In the genomic region with DNA sequence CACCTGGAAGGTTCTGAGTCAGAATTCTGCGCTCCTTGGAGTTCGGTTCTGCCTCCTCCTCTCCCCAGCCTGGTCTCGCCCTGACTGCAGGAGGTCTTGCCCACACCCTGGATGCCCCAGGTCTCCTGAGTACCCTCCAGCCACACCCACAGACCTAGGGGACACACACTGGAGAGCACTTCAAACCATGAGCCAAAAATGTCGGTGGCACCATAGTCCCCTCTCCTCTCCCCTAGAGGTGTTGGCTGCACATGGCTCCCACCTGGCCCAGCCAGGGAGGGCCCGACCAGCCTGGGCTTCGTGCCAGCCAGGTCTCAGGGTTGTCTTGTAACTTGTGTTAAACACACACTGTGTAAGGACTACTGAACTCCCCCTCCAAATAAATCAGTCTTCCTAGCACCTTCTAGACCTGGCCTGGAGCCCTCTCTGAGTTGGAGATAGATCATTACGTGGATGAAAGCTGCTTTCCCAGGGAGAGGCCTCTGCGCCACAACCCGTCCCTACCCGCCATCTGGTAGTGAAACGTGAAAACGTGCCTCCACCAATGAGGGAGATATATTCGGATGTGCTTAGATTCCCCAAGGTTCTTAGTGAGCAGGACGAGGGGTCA, we compare ENCODE assay signal across 19 cellular contexts. TPM values are rescaled to one million over a fixed set of nuclear protein-coding genes. Genes with fewer than 3 reads are reported as not detected.
DNase-seq lines count a peak whose midpoint lies in the region; ATAC-seq, FAIRE-seq and TF ChIP-seq lines count a peak whose summit lies in the region.
"Had no signal": no experiment of that assay in that cellular context is flagged by ENCODE, and none has a peak within 500 bp of the region (broad histone marks: within the 10 kb centered on the region; RNA-seq: fewer than 3 reads in every experiment).

No MANE protein-coding gene starts in this region.

- no peak for TF ChIP-seq POLR2A in H1 (IDR thresholded peaks at IDR 0.05; ENCODE audit: control extremely low read depth in 1 of 2, low read depth in 2 of 2, low read length in 2 of 2)

- WGBS in H1 (ENCODE audit: extremely low coverage in 1 of 2, insufficient coverage in 1 of 2, insufficient read length in 1 of 2, insufficient replicate concordance in 2 of 2, low coverage in 1 of 2, low lambda C conversion rate in 2 of 2, missing lambda C conversion rate in 1 of 2), 2 experiments = 89% methylated on average over 14 of the region's 14 CpGs; no CpG with 5 or more reads in 1 of the 2 experiments

- no peak overlapping the region for H3K4me3 ChIP-seq in H1 (ENCODE audit: extremely low read depth in 1 of 4, insufficient read depth in 2 of 4, low read depth in 3 of 4, low read length in 4 of 4)
- H3K4me3 ChIP-seq in neural progenitor cell = no peak overlapping the region

- no peak overlapping the region for H3K4ac ChIP-seq in H1 (replicated peaks; ENCODE audit: insufficient read length, low read depth, low read length)

- H4K91ac ChIP-seq in H1 (replicated peaks; ENCODE audit: insufficient read length, low read length) = no peak overlapping the region

- no peak overlapping the region for H2BK5ac ChIP-seq in H1 (ENCODE audit: low read depth, low read length)

- no peak overlapping the region for H3K4me2 ChIP-seq in H1 (ENCODE audit: insufficient read depth in 1 of 2, low read depth in 2 of 2, low read length in 2 of 2)
- no peak overlapping the region for H3K4me2 ChIP-seq in neural progenitor cell

- no peaks in the 10 kb centered on the region for H3K23me2 ChIP-seq in H1 (ENCODE audit: low read depth, low read length)

- H3K27me3 ChIP-seq in H1 (replicated peaks in 1 of 4; ENCODE audit: control insufficient read depth in 3 of 4, extremely low read depth in 1 of 4, insufficient read depth in 3 of 4, low read length in 3 of 4) = no peaks in the 10 kb centered on the region
- H3K27me3 ChIP-seq in neural progenitor cell = no peaks in the 10 kb centered on the region

- H3K27ac ChIP-seq in H1 (ENCODE audit: low read depth, low read length) (no peak overlapping the region), neural progenitor cell (no peak overlapping the region)
- H3K27ac ChIP-seq: HL-60 had no signal

- no peak overlapping the region for H2BK20ac ChIP-seq in H1 (ENCODE audit: low read length)

- TF ChIP-seq EP300 in H1 (IDR thresholded peaks at IDR 0.05; ENCODE audit: borderline replicate concordance in 1 of 2, low read depth in 2 of 2, low read length in 2 of 2) = no peak

- no peak overlapping the region; a peak in 1 of 7 replicates for H3K9ac ChIP-seq in H1 (replicated peaks in 1 of 4; ENCODE audit: extremely low read depth in 1 of 4, low read depth in 3 of 4, low read length in 3 of 4)
- H3K9ac ChIP-seq in neural progenitor cell = no peak overlapping the region

- no peak overlapping the region for H3K56ac ChIP-seq in H1 (replicated peaks; ENCODE audit: insufficient read length, low read depth, low read length)

- H3K4me1 Mint-ChIP-seq in stimulated activated naive CD8-positive, alpha-beta T cell treated with anti-CD3 and anti-CD28 coated beads, Interleukin-15, amount 100 ng/mL, for 72 hours = no peaks in the 10 kb centered on the region
- H3K4me1 Mint-ChIP-seq in neural progenitor cell = no peaks in the 10 kb centered on the region
- H3K4me1 Mint-ChIP-seq: B cell had no signal

- in situ Hi-C loops in ACHN (cut with HindIII; ENCODE audit: low pct_ligation_motif_present, low pct_unique_long_range_greater_than_20kb, low sequenced_read_pairs) = no loop called here

- H2AFZ ChIP-seq in H1 (ENCODE audit: low read length) (no peak overlapping the region), neural progenitor cell (replicated peaks) (no peak overlapping the region)

- H3K18ac ChIP-seq in H1 (ENCODE audit: extremely low read depth, low read length) = no peak overlapping the region

- no peak for TF ChIP-seq RAD21 in H1 (IDR thresholded peaks at IDR 0.05 in 1 of 2, conservative IDR thresholded peaks at IDR 0.05 in 1 of 2; ENCODE audit: low read depth in 2 of 2, low read length in 2 of 2)

- peaks cover 0 to 4% of the 10 kb centered on the region in 2 experiments for H4K20me1 ChIP-seq in H1 (replicated peaks in 1 of 2; ENCODE audit: control insufficient read depth in 1 of 2, insufficient read depth in 2 of 2, low read length in 2 of 2)
- H4K20me1 ChIP-seq in neural progenitor cell (ENCODE audit: low read depth) = no peaks in the 10 kb centered on the region

- H4K5ac ChIP-seq in H1 (ENCODE audit: insufficient read length, low read depth, low read length) = no peak overlapping the region

- CTCF ChIA-PET in H1 (lab: Charles Lee; ENCODE audit: partially characterized antibody) = interaction anchor here (0.7 to 4.0 kb wide), 4 partner anchors 9 to 288 kb away, joined by 3 to 31 read pairs (median 6); no protein-coding TSS in a partner anchor

- no peaks in the 10 kb centered on the region for H3K79me2 ChIP-seq in H1 (ENCODE audit: control insufficient read depth in 1 of 2, insufficient read depth in 2 of 2, low read length in 2 of 2)
- H3K79me2 ChIP-seq in neural progenitor cell (ENCODE audit: low read depth) = no peaks in the 10 kb centered on the region

- peaks cover 2% of the 10 kb centered on the region; the same call in 1 of the 2 replicates for H3K79me1 ChIP-seq in H1 (ENCODE audit: low read depth, low read length)

- no peak overlapping the region for H3K27ac Mint-ChIP-seq in stimulated activated naive CD8-positive, alpha-beta T cell treated with anti-CD3 and anti-CD28 coated beads, Interleukin-15, amount 100 ng/mL, for 72 hours
- H3K27ac Mint-ChIP-seq in neural progenitor cell = peak overlapping the region; percentile 63
- H3K27ac Mint-ChIP-seq: B cell; CD4-positive, alpha-beta T cell had no signal

- no peak overlapping the region for H2BK15ac ChIP-seq in H1 (ENCODE audit: low read length)

- H3K36me3 Mint-ChIP-seq in neural progenitor cell = peaks cover 5% of the 10 kb centered on the region

- peak; percentile 28 for ATAC-seq in stimulated activated naive CD8-positive, alpha-beta T cell treated with anti-CD3 and anti-CD28 coated beads, Interleukin-15, amount 100 ng/mL, for 72 hours
- ATAC-seq in stimulated activated naive CD8-positive, alpha-beta T cell treated with anti-CD3 and anti-CD28 coated beads, Interleukin-15, Interleukin-2, amounts not matched to agents 100 U/mL and 50 U/mL, for 24 hours = no peak

- FAIRE-seq in H1 (lab: Jason Lieb, UNC) = no peak
- FAIRE-seq: D721Med, G401.6, GM12892 had no signal

- H2BK12ac ChIP-seq in H1 (ENCODE audit: low read depth, low read length) = no peak overlapping the region

- no peaks in the 10 kb centered on the region for H3K9me3 Mint-ChIP-seq in stimulated activated naive CD8-positive, alpha-beta T cell treated with anti-CD3 and anti-CD28 coated beads, Interleukin-15, amount 100 ng/mL, for 72 hours
- no peaks in the 10 kb centered on the region for H3K9me3 Mint-ChIP-seq in neural progenitor cell
- H3K9me3 Mint-ChIP-seq: CD4-positive, alpha-beta T cell had no signal

- no peak overlapping the region for H2AK5ac ChIP-seq in H1 (ENCODE audit: low read depth, low read length)

- H3F3A ChIP-seq in neural progenitor cell (ENCODE audit: low read depth) = no peaks in the 10 kb centered on the region

- no peak overlapping the region for H3K23ac ChIP-seq in H1 (ENCODE audit: insufficient read length)

- POLR2A ChIA-PET in H1 (lab: Charles Lee; ENCODE audit: partially characterized antibody) = no interaction called here

- H3K4me3 Mint-ChIP-seq in stimulated activated naive CD8-positive, alpha-beta T cell treated with anti-CD3 and anti-CD28 coated beads, Interleukin-15, amount 100 ng/mL, for 72 hours = no peak overlapping the region
- no peak overlapping the region for H3K4me3 Mint-ChIP-seq in neural progenitor cell
- H3K4me3 Mint-ChIP-seq: B cell; CD4-positive, alpha-beta T cell had no signal

- H3K9me3 ChIP-seq in H1 (ENCODE audit: insufficient read depth in 2 of 2, low read depth in 1 of 2, low read length in 1 of 2) (no peaks in the 10 kb centered on the region), neural progenitor cell (ENCODE audit: low read depth) (no peaks in the 10 kb centered on the region)

- TF ChIP-seq CTCF in H1 (IDR thresholded peaks at IDR 0.05; ENCODE audit: control extremely low read depth in 1 of 3, insufficient read depth in 1 of 3, low read depth in 1 of 3, low read length in 3 of 3) = no peak
- TF ChIP-seq CTCF in neural progenitor cell (IDR thresholded peaks at IDR 0.05) = no peak

- H3K27me3 Mint-ChIP-seq in stimulated activated naive CD8-positive, alpha-beta T cell treated with anti-CD3 and anti-CD28 coated beads, Interleukin-15, amount 100 ng/mL, for 72 hours = peaks cover 12% of the 10 kb centered on the region
- H3K27me3 Mint-ChIP-seq in neural progenitor cell (ENCODE audit: insufficient read depth, low read depth) = peaks cover 4% of the 10 kb centered on the region
- H3K27me3 Mint-ChIP-seq: CD4-positive, alpha-beta T cell had no signal

- H4K8ac ChIP-seq in H1 (ENCODE audit: extremely low read depth, insufficient read depth, low read length) = no peak overlapping the region

- H2BK120ac ChIP-seq in H1 (replicated peaks; ENCODE audit: low read depth, low read length) = no peak overlapping the region

- no peak overlapping the region for H3K14ac ChIP-seq in H1 (ENCODE audit: insufficient read length)

- H3K4me1 ChIP-seq in H1 (replicated peaks in 1 of 4; ENCODE audit: control insufficient read depth in 3 of 4, insufficient read depth in 4 of 4, low read length in 3 of 4) (no peaks in the 10 kb centered on the region), neural progenitor cell (no peaks in the 10 kb centered on the region)

- H3K36me3 ChIP-seq in H1 (ENCODE audit: control insufficient read depth in 2 of 4, insufficient read depth in 4 of 4, low read length in 3 of 4) (peaks cover 0 to 9% (median 6%) of the 10 kb centered on the region in 4 experiments; a peak in 6 of 8 replicates), neural progenitor cell (no peaks in the 10 kb centered on the region)

- DNase-seq in stimulated activated naive CD8-positive, alpha-beta T cell treated with anti-CD3 and anti-CD28 coated beads, Interleukin-15, amount 100 ng/mL, for 72 hours = no peak
- DNase-seq in stimulated activated naive CD8-positive, alpha-beta T cell treated with anti-CD3 and anti-CD28 coated beads, Interleukin-15, Interleukin-2, amounts not matched to agents 100 U/mL and 50 U/mL, for 24 hours = no peak
- DNase-seq in H1 (ENCODE audit: low read depth in 1 of 2, low spot score in 2 of 2) = no peak
- no peak for DNase-seq in neural progenitor cell (ENCODE audit: low spot score)
- DNase-seq in ACHN = no peak
- no peak for DNase-seq in occipital lobe (lab: John Stamatoyannopoulos, UW)
- no peak for DNase-seq in HuH-7.5 (ENCODE audit: low spot score)
- DNase-seq in mucosa of gallbladder (ENCODE audit: low spot score) = no peak
- DNase-seq: CD4-positive, alpha-beta T cell; DMS79 treated with DMSO at 0.1 percent for 48 hours; KG1; NCI-H1048; NCI-H187 had no signal

RNA-seq across cellular contexts. Expression of a gene that starts 49.9 kb away (rescaled TPM):
- total RNA-seq in H1 (2021; fragmentation: NEBNext Ultra II Directional; extraction: Animal tissue kit (Norgen Biotek cat#: 25700)) = 34.4 and 38.2 TPM in 2 replicates
- polyA plus RNA-seq in H1 (2011; rRNA removed) = 25.2 and 34.2 TPM in 2 replicates
- 59.9 TPM for polyA plus RNA-seq in H1 (2011; cell fraction: cytosol; rRNA removed)
- polyA plus RNA-seq in H1 (2011; cell fraction: nucleus; rRNA removed) = 22.5 TPM
- polyA plus RNA-seq in H1 (2012, experiment 1 of 2) = 39.3 to 48.8 TPM (median 42.6 TPM) in 4 replicates
- polyA plus RNA-seq in H1 (2012, experiment 2 of 2) = 9.4 TPM
- polyA plus RNA-seq in H1 (2013, experiment 1 of 2) = 54.8 TPM
- polyA plus RNA-seq in H1 (2013, experiment 2 of 2) = 56.7 TPM
- 12.0 and 16.1 TPM in 2 replicates for polyA minus RNA-seq in H1 (2011; rRNA and poly(A)+ RNA removed)
- polyA minus RNA-seq in H1 (2011; cell fraction: cytosol; rRNA and poly(A)+ RNA removed) = 11.2 TPM
- polyA minus RNA-seq in H1 (2011; cell fraction: nucleus; rRNA and poly(A)+ RNA removed) = 7.2 TPM
- 35.9 and 37.6 TPM in 2 replicates for total RNA-seq in neural progenitor cell (ENCODE audit: low replicate concordance)
- total RNA-seq in occipital lobe = 40.4 TPM
- 107 TPM for total RNA-seq in mucosa of gallbladder
- total RNA-seq: OCI-LY7 had no signal
